Comparison of ENCODE assay signal across 24 cellular contexts in genomic region chrX:149537474-149537873, GRCh38. TPM values are rescaled to one million over a fixed set of nuclear protein-coding genes. Genes with fewer than 3 reads are reported as not detected.
"Had no signal": no experiment of that assay in that cellular context is flagged by ENCODE, and none has a peak within 500 bp of the region (broad histone marks: within the 10 kb centered on the region; RNA-seq: fewer than 3 reads in every experiment).

No MANE protein-coding gene starts in this region.

RNA-seq across cellular contexts. Expression of gene HSFX3, which starts 12.2 kb away (rescaled TPM):
- total RNA-seq: endodermal cell; epithelial cell of proximal tubule; esophagus muscularis mucosa; fibroblast of lung; foreskin keratinocyte; gastroesophageal sphincter; hepatocyte; kidney; left lobe of liver; liver; lung; mesothelial cell of epicardium; mucosa of descending colon; natural killer cell treated with Interleukin-12 subunit alpha and Interleukin-12 subunit beta and Interleukin-15 and Interleukin-18, amount 100 ng/mL, for 72 hours; neural crest cell; omental fat pad; pancreas; posterior vena cava; pulmonary artery endothelial cell; spleen; thoracic aorta; tibial nerve; upper lobe of left lung had no signal
- polyA plus RNA-seq: fibroblast of lung, foreskin keratinocyte, hepatocyte, liver, lung, pancreas had no signal

RNA-seq across cellular contexts. Expression of gene MAGEA9B, which starts 49.8 kb away (rescaled TPM):
- total RNA-seq: endodermal cell; epithelial cell of proximal tubule; esophagus muscularis mucosa; fibroblast of lung; foreskin keratinocyte; gastroesophageal sphincter; heart left ventricle; kidney; left lobe of liver; liver; lung; mesothelial cell of epicardium; mucosa of descending colon; natural killer cell treated with Interleukin-12 subunit alpha and Interleukin-12 subunit beta and Interleukin-15 and Interleukin-18, amount 100 ng/mL, for 72 hours; neural crest cell; omental fat pad; pancreas; posterior vena cava; pulmonary artery endothelial cell; spleen; thoracic aorta; tibial nerve; upper lobe of left lung had no signal
- polyA plus RNA-seq: fibroblast of lung, foreskin keratinocyte, heart left ventricle, hepatocyte, liver, lung, pancreas had no signal

RNA-seq across cellular contexts. Expression of gene HSFX2, which starts 57.6 kb away (rescaled TPM):
- total RNA-seq: endodermal cell, epithelial cell of proximal tubule, gastroesophageal sphincter, hepatocyte, left lobe of liver, mesothelial cell of epicardium, neural crest cell, pulmonary artery endothelial cell had no signal
